Comparison of ENCODE assay signal across 9 cellular contexts in genomic region chr3:160756907-160757623, GRCh38. TPM values are rescaled to one million over a fixed set of nuclear protein-coding genes. Genes with fewer than 3 reads are reported as not detected.
A peak's percentile ranks its signal among the peaks of the same experiment; 100 is the strongest.
DNase-seq lines count a peak whose midpoint lies in the region; ATAC-seq, FAIRE-seq and TF ChIP-seq lines count a peak whose summit lies in the region.
"Had no signal": no experiment of that assay in that cellular context is flagged by ENCODE, and none has a peak within 500 bp of the region (broad histone marks: within the 10 kb centered on the region; RNA-seq: fewer than 3 reads in every experiment).

No MANE protein-coding gene starts in this region.

- peaks cover 9% of the 10 kb centered on the region for H3K36me3 Mint-ChIP-seq in type B pancreatic cell

- no peak overlapping the region for H2AFZ ChIP-seq in Karpas-422 (ENCODE audit: low read length)

- H3K27me3 ChIP-seq in Karpas-422 (ENCODE audit: low read length) (no peaks in the 10 kb centered on the region), bronchial epithelial cell (ENCODE audit: control insufficient read depth, insufficient read depth, low read length) (peaks cover 11% of the 10 kb centered on the region)

- FAIRE-seq in bronchial epithelial cell (lab: Jason Lieb, UNC), result no peak

- H4K20me1 ChIP-seq in Karpas-422 (ENCODE audit: insufficient read depth, low read depth, low read length), result no peaks in the 10 kb centered on the region

- H3K4me3 Mint-ChIP-seq in type B pancreatic cell, result peak overlapping the region; percentile 98

- peaks cover 21% of the 10 kb centered on the region for H3K4me1 ChIP-seq in Karpas-422 (ENCODE audit: low read length)

- peaks cover 15% of the 10 kb centered on the region for H3K27me3 Mint-ChIP-seq in type B pancreatic cell

- H3K27ac Mint-ChIP-seq in type B pancreatic cell, result peak overlapping the region; percentile 90

- DNase-seq in CD1c-positive myeloid dendritic cell (ENCODE audit: extremely low spot score) (peak; percentile 16), Karpas-422 (no peak), bronchial epithelial cell (ENCODE audit: low read depth) (no peak), medulla oblongata (ENCODE audit: extremely low spot score) (peak; percentile 23), type B pancreatic cell (ENCODE audit: extremely low spot score, unreplicated experiment) (peak; percentile 63), DMS153 treated with DMSO at 0.1 percent for 48 hours (lab: John Stamatoyannopoulos, UW; ENCODE audit: unreplicated experiment) (no peak)

- no peak for TF ChIP-seq CTCF in bronchial epithelial cell (IDR thresholded peaks at IDR 0.05; ENCODE audit: insufficient read depth, low read length, severe bottlenecking)
- TF ChIP-seq CTCF in type B pancreatic cell (conservative IDR thresholded peaks at IDR 0.05), result no peak

- no peaks in the 10 kb centered on the region for H3K79me2 ChIP-seq in Karpas-422 (ENCODE audit: low read length)

- H3K9me3 ChIP-seq in Karpas-422 (ENCODE audit: low read length), result no peaks in the 10 kb centered on the region

- H3K4me2 ChIP-seq in Karpas-422 (ENCODE audit: low read depth, low read length, poor library complexity, severe bottlenecking), result peak overlapping the region; percentile 91

- H3K9me2 ChIP-seq in Karpas-422 (replicated peaks; ENCODE audit: insufficient read depth, low read length), result no peaks in the 10 kb centered on the region

- H3K27ac ChIP-seq in Karpas-422 (ENCODE audit: low read length), result no peak overlapping the region

- ATAC-seq in HG03095 (IDR thresholded peaks at IDR 0.05; ENCODE audit: unreplicated experiment), result no peak
- no peak for ATAC-seq in GM18517 (IDR thresholded peaks at IDR 0.05; ENCODE audit: unreplicated experiment)
- ATAC-seq: activated naive CD4-positive, alpha-beta T cell treated with anti-CD3 and anti-CD28 coated beads, Interleukin-2, amount 50 U/mL, for 72 hours had no signal

- peaks cover 23% of the 10 kb centered on the region for H3K4me1 Mint-ChIP-seq in type B pancreatic cell (ENCODE audit: unreplicated experiment)

- no peaks in the 10 kb centered on the region for H3K9me3 Mint-ChIP-seq in type B pancreatic cell
- H3K9me3 Mint-ChIP-seq: activated naive CD4-positive, alpha-beta T cell treated with anti-CD3 and anti-CD28 coated beads, Interleukin-2, amount 50 U/mL, for 72 hours had no signal

- H3K4me3 ChIP-seq in Karpas-422 (ENCODE audit: low read length) (no peak overlapping the region), bronchial epithelial cell (ENCODE audit: low read depth, low read length) (peak overlapping the region; percentile 49)

- no peaks in the 10 kb centered on the region for H3K36me3 ChIP-seq in Karpas-422 (ENCODE audit: insufficient read depth, low read length)
- H3K36me3 ChIP-seq in bronchial epithelial cell (ENCODE audit: control insufficient read depth, insufficient read depth, low read length), result no peaks in the 10 kb centered on the region

- no peak overlapping the region for H3K9ac ChIP-seq in Karpas-422 (ENCODE audit: low read length)

RNA-seq across cellular contexts. Expression of gene PPM1L, which starts 1.0 kb away (rescaled TPM):
- total RNA-seq in Karpas-422 (2014; rRNA removed; shearing (Covaris generic); ENCODE audit: low replicate concordance), result 1.8 and 3.4 TPM in 2 replicates
- 3.2 and 7.3 TPM in 2 replicates for total RNA-seq in bronchial epithelial cell
- total RNA-seq in type B pancreatic cell (ENCODE audit: low replicate concordance), result 28.7 and 29.4 TPM in 2 replicates

Comparison
In these comparisons a context has a peak if more than half of its experiments do, and no peak if none do; other contexts are left out.
1. DNase-seq: peak in CD1c-positive myeloid dendritic cell (single experiment), medulla oblongata (single experiment) and type B pancreatic cell (single experiment); none in Karpas-422 (single experiment), bronchial epithelial cell (single experiment) and DMS153 treated with DMSO at 0.1 percent for 48 hours (single experiment).